In the genomic region with DNA sequence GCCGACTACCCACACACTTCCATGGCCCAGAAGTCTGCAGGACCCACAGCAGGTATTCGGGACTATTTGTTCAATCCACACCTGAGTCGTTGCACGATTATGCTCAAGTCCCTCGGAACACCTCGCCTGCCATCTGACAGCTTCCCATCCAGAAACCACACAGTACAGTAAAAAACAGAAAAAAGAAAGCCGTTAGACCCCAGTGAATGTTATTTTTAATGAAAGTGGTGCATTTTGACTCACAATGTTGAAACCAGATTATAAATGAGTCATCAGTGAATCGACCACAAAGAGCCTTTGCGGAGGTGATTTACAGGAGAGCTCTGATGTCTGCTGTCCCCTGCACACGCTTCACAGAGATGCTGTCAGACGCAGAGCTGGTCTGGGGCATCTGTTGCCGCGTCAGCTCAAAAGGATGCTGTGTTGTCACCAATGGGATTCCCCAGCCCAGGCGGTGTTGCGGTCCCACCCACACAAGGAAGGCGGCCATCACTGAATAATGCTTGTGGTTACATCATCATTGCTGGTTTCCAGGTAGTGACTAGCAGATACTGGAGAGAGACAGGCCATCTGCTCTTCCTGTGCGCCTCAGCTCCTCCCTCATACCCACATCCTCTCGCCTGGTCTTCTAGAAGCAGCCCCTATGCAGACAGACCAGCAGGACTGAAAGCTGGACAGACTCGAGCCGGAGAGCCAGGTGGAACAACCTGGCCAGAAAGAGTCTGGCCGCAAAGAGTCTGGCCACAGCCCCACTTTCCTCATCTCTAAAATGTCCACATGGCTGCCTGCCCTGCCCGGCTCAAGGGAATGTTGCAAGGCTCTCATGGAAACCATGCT, we compare ENCODE assay signal across 8 cellular contexts.
A peak's percentile ranks its signal among the peaks of the same experiment; 100 is the strongest.
DNase-seq lines count a peak whose midpoint lies in the region; ATAC-seq, FAIRE-seq and TF ChIP-seq lines count a peak whose summit lies in the region.

No MANE protein-coding gene starts in this region.

- DNase-seq in GM12891 (ENCODE audit: insufficient read length, low spot score), result no peak
- DNase-seq in NCI-H69 (lab: John Stamatoyannopoulos, UW), result peak; percentile 29
- DNase-seq in activated CD8-positive, alpha-beta memory T cell treated with anti-CD3 and anti-CD28 coated beads for 24 hours, result peak; percentile 91
- peak; percentile 88 to 90 (median 89) for DNase-seq in effector memory CD8-positive, alpha-beta T cell
- no peak for DNase-seq in testis
- no peak for DNase-seq in inferior parietal cortex (ENCODE audit: extremely low spot score)

- peak overlapping the region; percentile 76 to 82 for H3K4me3 Mint-ChIP-seq in effector memory CD8-positive, alpha-beta T cell

- FAIRE-seq in GM12891 (lab: Jason Lieb, UNC), result peak; percentile 99

- peak overlapping the region; percentile 94 to 95 for H3K27ac Mint-ChIP-seq in effector memory CD8-positive, alpha-beta T cell

- intact Hi-C loops in testis (cut with DNase I; ENCODE audit: low total_unique reads), result no loop called here

- H3K27me3 Mint-ChIP-seq in effector memory CD8-positive, alpha-beta T cell, result no peaks in the 10 kb centered on the region

- ATAC-seq in HG02588 (IDR thresholded peaks at IDR 0.05; ENCODE audit: unreplicated experiment), result peak; percentile 70
- ATAC-seq in effector memory CD8-positive, alpha-beta T cell (replicated peaks), result peak; percentile 90

- peaks cover 27 to 31% of the 10 kb centered on the region in 2 experiments for H3K4me1 ChIP-seq in neutrophil (ENCODE audit: control insufficient read depth in 1 of 2, insufficient read depth in 1 of 2, low read depth in 1 of 2, low read length in 1 of 2)
- H3K4me1 ChIP-seq in testis, result peaks cover 8% of the 10 kb centered on the region

- H3K9me3 Mint-ChIP-seq in effector memory CD8-positive, alpha-beta T cell, result no peaks in the 10 kb centered on the region

- 84 to 88% methylated on average over 20 to 22 of the region's 22 CpGs for WGBS in testis, 2 donors

- peaks cover 29% of the 10 kb centered on the region for H3K36me3 Mint-ChIP-seq in effector memory CD8-positive, alpha-beta T cell (ENCODE audit: insufficient read depth)

- H3K27me3 ChIP-seq in neutrophil (no peaks in the 10 kb centered on the region), testis (no peaks in the 10 kb centered on the region)

- peaks cover 29 to 34% of the 10 kb centered on the region in 2 donors for H3K4me1 Mint-ChIP-seq in effector memory CD8-positive, alpha-beta T cell (ENCODE audit: low read depth in 2 of 2)

- peak overlapping the region; percentile 42 to 59 for H3K4me3 ChIP-seq in neutrophil (ENCODE audit: low read depth in 1 of 2, low read length in 1 of 2)
- H3K4me3 ChIP-seq in testis, result no peak overlapping the region

- H3K9me3 ChIP-seq in neutrophil (no peaks in the 10 kb centered on the region), testis (no peaks in the 10 kb centered on the region)

- H3K36me3 ChIP-seq in neutrophil (no peaks in the 10 kb centered on the region), testis (ENCODE audit: low read depth, missing control alignments) (no peaks in the 10 kb centered on the region)

- TF ChIP-seq POLR2A in GM12891 (IDR thresholded peaks at IDR 0.05; ENCODE audit: low read depth, low read length) (peak; percentile 92), testis (IDR thresholded peaks at IDR 0.05) (no peak)

- peak; percentile 30 for TF ChIP-seq CTCF in neutrophil (IDR thresholded peaks at IDR 0.05)
- TF ChIP-seq CTCF in testis (IDR thresholded peaks at IDR 0.05), result no peak

- H3K27ac ChIP-seq in neutrophil (peak overlapping the region; percentile 93), testis (peak overlapping the region; percentile 8 to 54)

TF ChIP-seq in GM12891, 5 proteins besides CTCF, POLR2A, EP300 and RAD21:
- TF ChIP-seq TAF1 (IDR thresholded peaks at IDR 0.05; ENCODE audit: low read depth, low read length) (peak; percentile 95), POU2F2 (IDR thresholded peaks at IDR 0.05; ENCODE audit: low read depth, low read length) (peak; percentile 85; the same call in 1 of the 2 replicates), POLR2AphosphoS5 (IDR thresholded peaks at IDR 0.05; ENCODE audit: low read depth, low read length) (peak; percentile 85; the same call in 1 of the 2 replicates), PAX5 (IDR thresholded peaks at IDR 0.05; ENCODE audit: insufficient read depth, low read length, severe bottlenecking) (peak; percentile 54), SPI1 (IDR thresholded peaks at IDR 0.05; ENCODE audit: low read depth, low read length) (peak; percentile 71)

Comparison
In these comparisons a context has a peak if more than half of its experiments do, and no peak if none do; other contexts are left out.
1. DNase-seq: peak in NCI-H69 (single experiment), activated CD8-positive, alpha-beta memory T cell treated with anti-CD3 and anti-CD28 coated beads for 24 hours (single experiment) and effector memory CD8-positive, alpha-beta T cell (3 of 3); none in GM12891 (single experiment), testis (single experiment) and inferior parietal cortex (single experiment).
2. H3K4me3 ChIP-seq: peak in neutrophil (2 of 2); none in testis (0 of 2).